ENCODE assay signal across 22 cellular contexts in genomic region chr12:3464561-3464960, GRCh38. TPM values are rescaled to one million over a fixed set of nuclear protein-coding genes. Genes with fewer than 3 reads are reported as not detected.
"Had no signal": no experiment of that assay in that cellular context is flagged by ENCODE, and none has a peak within 500 bp of the region (broad histone marks: within the 10 kb centered on the region; RNA-seq: fewer than 3 reads in every experiment).

No MANE protein-coding gene starts in this region.

- H3K4me1 ChIP-seq: esophagus muscularis mucosa, gastrocnemius medialis, prostate gland, uterus had no signal

- H3K27ac Mint-ChIP-seq: activated CD8-positive, alpha-beta memory T cell treated with anti-CD3 and anti-CD28 coated beads, Interleukin-2, amount 10 ng/mL, durations not matched to agents 7 days and 5 days; activated CD8-positive, alpha-beta T cell treated with anti-CD3 and anti-CD28 coated beads for 36 hours; activated naive CD4-positive, alpha-beta T cell treated with anti-CD3 and anti-CD28 coated beads, Interleukin-2, amount 50 U/mL, for 72 hours; natural killer cell; stimulated activated naive B cell treated with anti-CD40 and anti-IgM and Interleukin-4, amounts not matched to agents 10 μg/mL and 1 μg/mL and 100 μg/mL, for 72 hours had no signal

- H3K36me3 Mint-ChIP-seq: activated CD8-positive, alpha-beta memory T cell treated with anti-CD3 and anti-CD28 coated beads, Interleukin-2, amount 10 ng/mL, durations not matched to agents 7 days and 5 days; activated naive CD4-positive, alpha-beta T cell treated with anti-CD3 and anti-CD28 coated beads, Interleukin-2, amount 50 U/mL, for 72 hours; brain; natural killer cell; stimulated activated naive B cell treated with anti-CD40 and anti-IgM and Interleukin-4, amounts not matched to agents 10 μg/mL and 1 μg/mL and 100 μg/mL, for 72 hours had no signal

- DNase-seq: activated CD4-positive, alpha-beta T cell treated with anti-CD3 and anti-CD28 coated beads for 48 hours; activated CD8-positive, alpha-beta memory T cell treated with anti-CD3 and anti-CD28 coated beads, Interleukin-2, amount 10 ng/mL, durations not matched to agents 7 days and 5 days; activated CD8-positive, alpha-beta T cell treated with anti-CD3 and anti-CD28 coated beads for 36 hours; activated T-cell treated with anti-CD3 and anti-CD28 coated beads, Interleukin-2, amount 50 U/mL, for 1 hour; aorta; caudate nucleus; dermis blood vessel endothelial cell; effector CD8-positive, alpha-beta T cell; gastrocnemius medialis; hypothalamus; left ventricle myocardium superior; midbrain; natural killer cell; stimulated activated CD4-positive, alpha-beta T cell treated with anti-CD3 and anti-CD28 coated beads, Interleukin-2, amount 100 ng/mL, for 48 hours; stimulated activated CD8-positive, alpha-beta memory T cell treated with anti-CD3 and anti-CD28 coated beads, Interleukin-4, amount 100 ng/mL, for 48 hours; stimulated activated naive B cell treated with anti-CD40 and anti-IgM and Interleukin-4, amounts not matched to agents 10 μg/mL and 1 μg/mL and 100 μg/mL, for 72 hours; transverse colon; uterus had no signal

- ATAC-seq: activated CD8-positive, alpha-beta memory T cell treated with anti-CD3 and anti-CD28 coated beads, Interleukin-2, amount 10 ng/mL, durations not matched to agents 7 days and 5 days; activated CD8-positive, alpha-beta T cell treated with anti-CD3 and anti-CD28 coated beads for 36 hours; activated naive CD4-positive, alpha-beta T cell treated with anti-CD3 and anti-CD28 coated beads, Interleukin-2, amount 50 U/mL, for 72 hours; gastrocnemius medialis; left ventricle myocardium superior; natural killer cell; stimulated activated naive B cell treated with anti-CD40 and anti-IgM and Interleukin-4, amounts not matched to agents 10 μg/mL and 1 μg/mL and 100 μg/mL, for 72 hours had no signal

- H3K4me3 Mint-ChIP-seq: activated CD8-positive, alpha-beta memory T cell treated with anti-CD3 and anti-CD28 coated beads, Interleukin-2, amount 10 ng/mL, durations not matched to agents 7 days and 5 days; activated CD8-positive, alpha-beta T cell treated with anti-CD3 and anti-CD28 coated beads for 36 hours; brain; natural killer cell; stimulated activated naive B cell treated with anti-CD40 and anti-IgM and Interleukin-4, amounts not matched to agents 10 μg/mL and 1 μg/mL and 100 μg/mL, for 72 hours had no signal

- H3K9me3 Mint-ChIP-seq: activated CD8-positive, alpha-beta T cell treated with anti-CD3 and anti-CD28 coated beads for 36 hours; activated naive CD4-positive, alpha-beta T cell treated with anti-CD3 and anti-CD28 coated beads, Interleukin-2, amount 50 U/mL, for 72 hours; brain; natural killer cell; stimulated activated naive B cell treated with anti-CD40 and anti-IgM and Interleukin-4, amounts not matched to agents 10 μg/mL and 1 μg/mL and 100 μg/mL, for 72 hours had no signal

- H3K36me3 ChIP-seq: esophagus muscularis mucosa, gastrocnemius medialis, prostate gland, transverse colon, uterus had no signal

- H3K9me3 ChIP-seq: esophagus muscularis mucosa, gastrocnemius medialis, prostate gland, transverse colon, uterus had no signal

- H3K4me3 ChIP-seq: esophagus muscularis mucosa, gastrocnemius medialis, prostate gland, transverse colon, uterus had no signal

- H3K27ac ChIP-seq: esophagus muscularis mucosa, gastrocnemius medialis, prostate gland, uterus had no signal

- H3K4me1 Mint-ChIP-seq: activated CD8-positive, alpha-beta memory T cell treated with anti-CD3 and anti-CD28 coated beads, Interleukin-2, amount 10 ng/mL, durations not matched to agents 7 days and 5 days; natural killer cell; stimulated activated naive B cell treated with anti-CD40 and anti-IgM and Interleukin-4, amounts not matched to agents 10 μg/mL and 1 μg/mL and 100 μg/mL, for 72 hours had no signal

- H3K27me3 ChIP-seq: gastrocnemius medialis, transverse colon, uterus had no signal

RNA-seq across cellular contexts. Expression of gene PRMT8, which starts 26.4 kb away (rescaled TPM):
- total RNA-seq: activated CD8-positive, alpha-beta memory T cell treated with anti-CD3 and anti-CD28 coated beads, Interleukin-2, amount 10 ng/mL, durations not matched to agents 7 days and 5 days; activated CD8-positive, alpha-beta T cell treated with anti-CD3 and anti-CD28 coated beads for 36 hours; activated naive CD4-positive, alpha-beta T cell treated with anti-CD3 and anti-CD28 coated beads, Interleukin-2, amount 50 U/mL, for 72 hours; aorta; dermis blood vessel endothelial cell; esophagus muscularis mucosa; gastrocnemius medialis; left ventricle myocardium superior; natural killer cell; transverse colon; uterus had no signal
- polyA plus RNA-seq: aorta had no signal
